In the genomic region with DNA sequence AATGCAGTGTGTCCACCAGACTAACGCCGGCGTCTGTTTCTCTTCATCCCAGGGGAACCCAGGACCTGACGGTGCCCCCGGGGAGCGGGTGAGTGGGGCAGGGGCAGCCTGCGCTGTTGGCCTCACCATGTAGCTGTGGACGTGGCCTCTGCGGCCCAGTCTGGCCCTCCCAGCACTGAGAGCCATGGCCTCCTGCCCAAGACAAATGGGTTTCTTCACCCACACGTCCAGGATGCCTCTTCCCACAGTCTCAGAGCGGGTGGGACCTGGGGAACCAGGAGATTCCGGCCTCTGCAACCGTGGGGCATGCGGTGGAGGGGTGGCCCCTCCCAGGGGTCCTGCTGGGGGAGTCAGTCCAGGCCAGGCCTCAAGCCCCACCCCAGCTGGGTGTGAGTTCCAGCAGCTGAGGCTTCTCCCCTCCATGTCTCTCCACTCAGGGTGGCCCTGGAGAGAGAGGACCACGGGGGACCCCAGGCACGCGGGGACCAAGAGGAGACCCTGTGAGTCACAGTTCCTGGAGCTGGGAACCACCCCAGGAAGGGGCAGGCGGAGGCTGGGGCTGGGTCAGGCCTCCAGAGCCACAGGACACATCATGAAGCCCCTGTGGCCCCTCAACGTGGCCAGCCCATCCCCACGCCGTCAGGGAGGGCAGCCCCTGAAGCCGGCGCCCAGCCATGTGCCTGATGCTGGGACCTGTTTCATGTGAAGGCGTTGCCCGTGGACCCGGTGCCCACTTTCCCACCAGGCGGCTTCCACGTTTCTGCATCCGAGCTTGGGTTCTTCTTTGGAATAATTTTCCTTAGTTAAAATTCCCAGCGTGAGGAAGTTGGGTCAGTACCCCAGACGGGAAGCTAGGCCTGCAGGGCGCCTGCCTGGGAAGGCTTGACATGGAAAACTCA, we compare ENCODE assay signal across 10 cellular contexts. TPM values are rescaled to one million over a fixed set of nuclear protein-coding genes. Genes with fewer than 3 reads are reported as not detected.
DNase-seq lines count a peak whose midpoint lies in the region; ATAC-seq and TF ChIP-seq lines count a peak whose summit lies in the region.
"Had no signal": no experiment of that assay in that cellular context is flagged by ENCODE, and none has a peak within 500 bp of the region (broad histone marks: within the 10 kb centered on the region; RNA-seq: fewer than 3 reads in every experiment).

No MANE protein-coding gene starts in this region.

- H3K4me1 ChIP-seq in adipocyte (ENCODE audit: control insufficient read depth, insufficient read depth, low read length) (peaks cover 54% of the 10 kb centered on the region), spleen (peaks cover 0 to 6% (median 0%) of the 10 kb centered on the region in 6 donors)

- peak overlapping the region; percentile 80 for H3K9ac ChIP-seq in adipocyte (ENCODE audit: low read length)

- ATAC-seq in esophagus mucosa = no peak
- no peak for ATAC-seq in HG02798 (IDR thresholded peaks at IDR 0.05; ENCODE audit: poor library complexity, unreplicated experiment)
- no peak for ATAC-seq in GM21619 (IDR thresholded peaks at IDR 0.05; ENCODE audit: unreplicated experiment)

- no peak overlapping the region for H3K4me3 ChIP-seq in adipocyte (ENCODE audit: low read length)
- no peak overlapping the region for H3K4me3 ChIP-seq in spleen

- no peak overlapping the region for H3K27ac ChIP-seq in spleen

- TF ChIP-seq CTCF in spleen (IDR thresholded peaks at IDR 0.05 in 8 of 11, conservative IDR thresholded peaks at IDR 0.05 in 3 of 11) = no peak

- 76 to 92% (median 87%) methylated on average over 24 to 32 of the region's 32 CpGs for WGBS in spleen, 5 donors

- TF ChIP-seq POLR2A in spleen (IDR thresholded peaks at IDR 0.05) = no peak

- DNase-seq in Daoy (ENCODE audit: low read depth) (peak; percentile 7), adipocyte (ENCODE audit: low read depth) (no peak), iPS-NIHi11 (ENCODE audit: low spot score) (peak; percentile 16), spleen (peak; percentile 60)
- DNase-seq: anterior cingulate cortex, NCI-H1048, NCI-H69 had no signal

- H3K27me3 ChIP-seq in adipocyte (replicated peaks; ENCODE audit: control insufficient read depth, insufficient read depth, low read length) (no peaks in the 10 kb centered on the region), spleen (replicated peaks in 1 of 7) (no peaks in the 10 kb centered on the region)

- intact Hi-C loops in spleen (cut with DNase I; ENCODE audit: low total_unique reads) = no loop called here

- H3K9me3 ChIP-seq in adipocyte (ENCODE audit: control insufficient read depth, low read length) (no peaks in the 10 kb centered on the region), spleen (no peaks in the 10 kb centered on the region)

- H3K36me3 ChIP-seq in adipocyte (ENCODE audit: control insufficient read depth, insufficient read depth, low read length, severe bottlenecking) (peaks cover 88% of the 10 kb centered on the region), spleen (peaks cover 0 to 77% (median 2%) of the 10 kb centered on the region in 6 donors)

RNA-seq across cellular contexts. Expression of gene COL6A1, which starts 11.0 kb away (rescaled TPM):
- 444 and 536 TPM in 2 replicates for total RNA-seq in Daoy (2014; rRNA removed; shearing (Covaris generic))
- 100 to 1,000 TPM in 6 of 7 donors, 10 to 100 TPM in 1; 76.5 to 190 (median 139) TPM for total RNA-seq in spleen
- polyA plus RNA-seq in spleen = 100 to 1,000 TPM in 2 of 3 donors, 10 to 100 TPM in 1; 85.7 to 152 (median 119) TPM
- total RNA-seq in esophagus mucosa = 17.8 TPM
